Comparison of ENCODE assay signal across 1 cellular context in the genomic region with DNA sequence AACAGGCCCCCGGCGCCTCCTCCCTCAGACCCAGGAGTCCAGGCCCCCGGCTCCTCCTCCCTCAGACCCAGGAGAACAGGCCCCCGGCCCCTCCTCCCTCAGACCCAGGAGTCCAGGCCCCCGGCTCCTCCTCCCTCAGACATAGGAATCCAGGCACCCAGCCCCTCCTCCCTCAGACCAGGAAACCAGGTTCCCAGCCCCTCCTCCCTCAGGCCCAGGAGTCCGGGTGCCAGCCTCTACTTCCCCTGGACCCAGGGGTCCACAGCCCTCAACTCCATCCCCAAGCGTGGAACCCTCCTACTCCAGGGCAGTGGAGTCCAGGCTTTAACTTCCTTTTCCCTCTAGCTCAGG.
TF ChIP-seq lines count a peak whose summit lies in the region.

No MANE protein-coding gene starts in this region.

TF ChIP-seq in IMR-90, 13 proteins besides CTCF, POLR2A, EP300 and RAD21:
- TF ChIP-seq NFE2L2 (IDR thresholded peaks at IDR 0.05; ENCODE audit: low read depth, low read length) (no peak), MAFK (IDR thresholded peaks at IDR 0.05; ENCODE audit: low read depth, low read length) (no peak), SMC3 (IDR thresholded peaks at IDR 0.05; ENCODE audit: low read depth, low read length) (no peak), FOS (IDR thresholded peaks at IDR 0.05; ENCODE audit: low read depth, low read length) (no peak), CEBPB (IDR thresholded peaks at IDR 0.05; ENCODE audit: low read depth, low read length) (no peak), RFX5 (IDR thresholded peaks at IDR 0.05; ENCODE audit: low read depth, low read length) (no peak), BHLHE40 (IDR thresholded peaks at IDR 0.05; ENCODE audit: low read depth, low read length) (no peak), MAZ (IDR thresholded peaks at IDR 0.05; ENCODE audit: borderline replicate concordance, low read depth, low read length) (no peak), CHD1 (IDR thresholded peaks at IDR 0.05; ENCODE audit: low read depth, low read length) (no peak), RCOR1 (IDR thresholded peaks at IDR 0.05; ENCODE audit: insufficient replicate concordance, low read length) (no peak), USF2 (IDR thresholded peaks at IDR 0.05; ENCODE audit: low read depth, low read length) (no peak), MXI1 (IDR thresholded peaks at IDR 0.05; ENCODE audit: borderline replicate concordance, low read depth, low read length) (no peak)
- TF ChIP-seq, protein P1, sequence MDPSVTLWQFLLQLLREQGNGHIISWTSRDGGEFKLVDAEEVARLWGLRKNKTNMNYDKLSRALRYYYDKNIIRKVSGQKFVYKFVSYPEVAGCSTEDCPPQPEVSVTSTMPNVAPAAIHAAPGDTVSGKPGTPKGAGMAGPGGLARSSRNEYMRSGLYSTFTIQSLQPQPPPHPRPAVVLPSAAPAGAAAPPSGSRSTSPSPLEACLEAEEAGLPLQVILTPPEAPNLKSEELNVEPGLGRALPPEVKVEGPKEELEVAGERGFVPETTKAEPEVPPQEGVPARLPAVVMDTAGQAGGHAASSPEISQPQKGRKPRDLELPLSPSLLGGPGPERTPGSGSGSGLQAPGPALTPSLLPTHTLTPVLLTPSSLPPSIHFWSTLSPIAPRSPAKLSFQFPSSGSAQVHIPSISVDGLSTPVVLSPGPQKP (IDR thresholded peaks at IDR 0.05; ENCODE audit: borderline replicate concordance, low read depth, low read length), result no peak
